19 cellular contexts compared by ENCODE assay signal in genomic region chr15:22967084-22967770, GRCh38.
"Had no signal": no experiment of that assay in that cellular context is flagged by ENCODE, and none has a peak within 500 bp of the region (broad histone marks: within the 10 kb centered on the region; RNA-seq: fewer than 3 reads in every experiment).

No MANE protein-coding gene starts in this region.

- H3K9me3 ChIP-seq: esophagus squamous epithelium had no signal

- DNase-seq: activated CD4-positive, alpha-beta T cell treated with anti-CD3 and anti-CD28 coated beads, Interleukin-2, amount 50 U/mL, for 1 hour; activated CD4-positive, CD25-positive, alpha-beta regulatory T cell; activated effector memory CD4-positive, alpha-beta T cell treated with anti-CD3 and anti-CD28 coated beads, Interleukin-2, amount 50 U/mL, for 16 hours; activated T-cell treated with anti-CD3 and anti-CD28 coated beads, Interleukin-2, amount 50 U/mL, for 24 hours; amniotic stem cell; esophagus squamous epithelium; foreskin keratinocyte; left colon; naive B cell; nucleus accumbens; stimulated activated CD4-positive, alpha-beta T cell treated with anti-CD3 and anti-CD28 coated beads, Interleukin-4, amount 100 ng/mL, for 1 hour; stimulated activated CD8-positive, alpha-beta memory T cell treated with anti-CD3 and anti-CD28 coated beads, Interleukin-4, amount 100 ng/mL, for 48 hours; T-helper 17 cell had no signal

- H3K27ac ChIP-seq: esophagus squamous epithelium had no signal

- H3K4me3 ChIP-seq: esophagus squamous epithelium, heart left ventricle, lung had no signal

- ATAC-seq: activated naive CD4-positive, alpha-beta T cell treated with anti-CD3 and anti-CD28 coated beads, Interleukin-2, amount 50 U/mL, for 72 hours; heart left ventricle; left colon; T-helper 17 cell had no signal

- H3K27me3 ChIP-seq: dorsolateral prefrontal cortex, esophagus squamous epithelium, foreskin keratinocyte, heart left ventricle had no signal

- FAIRE-seq: TTC549, urothelium cell line had no signal
